Comparison of ENCODE assay signal across 8 cellular contexts in the genomic region with DNA sequence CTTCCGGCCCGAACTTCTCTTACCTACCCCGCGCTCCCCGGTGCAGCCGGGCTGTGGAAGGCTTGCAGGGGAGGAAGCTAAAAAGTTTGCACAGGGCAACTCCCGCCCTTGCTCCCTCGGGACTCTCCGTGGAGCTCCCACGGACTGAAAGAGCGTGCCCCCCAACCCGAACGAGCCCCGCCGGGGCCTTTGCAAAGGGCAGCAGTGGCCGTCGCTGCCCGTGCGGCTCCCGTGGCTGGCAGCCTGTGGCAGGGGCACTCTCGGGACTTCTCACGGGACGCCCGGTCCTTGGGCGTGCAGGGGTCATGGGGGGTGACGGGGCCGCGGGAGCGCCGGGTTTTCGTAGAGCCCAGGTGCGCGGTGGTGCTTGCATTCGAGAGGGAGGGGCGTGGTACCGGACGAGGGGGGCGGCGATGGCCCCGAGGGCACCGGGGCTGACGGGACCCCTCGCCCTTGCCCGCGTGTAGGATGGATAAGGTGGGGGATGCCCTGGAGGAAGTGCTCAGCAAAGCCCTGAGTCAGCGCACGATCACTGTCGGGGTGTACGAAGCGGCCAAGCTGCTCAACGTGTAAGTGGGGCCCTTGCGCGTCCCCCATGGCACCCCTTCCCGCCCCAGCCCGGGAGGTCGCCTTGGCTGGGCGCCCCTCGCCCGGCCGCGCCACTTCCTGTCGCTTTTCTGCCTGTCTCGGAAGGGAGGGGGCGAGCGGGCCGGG. TPM values are rescaled to one million over a fixed set of nuclear protein-coding genes. Genes with fewer than 3 reads are reported as not detected.
DNase-seq lines count a peak whose midpoint lies in the region; ATAC-seq and TF ChIP-seq lines count a peak whose summit lies in the region.

No MANE protein-coding gene starts in this region.

- DNase-seq in GM13976 (ENCODE audit: low spot score) = peak; percentile 55
- no peak for DNase-seq in HFFc6
- DNase-seq in NCI-H2107 treated with DMSO at 0.1 percent for 48 hours (lab: John Stamatoyannopoulos, UW; ENCODE audit: unreplicated experiment) = peak; percentile 22
- DNase-seq in activated CD8-positive, alpha-beta memory T cell treated with anti-CD3 and anti-CD28 coated beads, Interleukin-2, amount 50 U/mL, for 48 hours = peak; percentile 81
- peak; percentile 41 to 70 (median 53) for DNase-seq in naive thymus-derived CD4-positive, alpha-beta T cell
- DNase-seq in OCI-M2 (lab: John Stamatoyannopoulos, UW; ENCODE audit: unreplicated experiment) = no peak

- H3K27me3 Mint-ChIP-seq in HFFc6 (ENCODE audit: insufficient read depth) = peaks cover 8% of the 10 kb centered on the region
- no peaks in the 10 kb centered on the region for H3K27me3 Mint-ChIP-seq in naive thymus-derived CD4-positive, alpha-beta T cell
- H3K27me3 Mint-ChIP-seq in stimulated activated naive CD8-positive, alpha-beta T cell treated with anti-CD3 and anti-CD28 coated beads, Interleukin-15, Interleukin-2, amounts not matched to agents 100 ng/mL and 50 ng/mL, for 24 hours = no peaks in the 10 kb centered on the region

- peak overlapping the region; percentile 69 for H3K4me3 ChIP-seq in naive thymus-derived CD4-positive, alpha-beta T cell (ENCODE audit: low read length)

- TF ChIP-seq CTCF in GM13976 (IDR thresholded peaks at IDR 0.05; ENCODE audit: borderline replicate concordance, control extremely low read depth, extremely low read depth, insufficient read depth, missing control alignments) (no peak), HFFc6 (IDR thresholded peaks at IDR 0.05) (no peak)

- H3K9me3 Mint-ChIP-seq in HFFc6 = no peaks in the 10 kb centered on the region
- peaks cover 0 to 2% (median 0%) of the 10 kb centered on the region in 11 donors for H3K9me3 Mint-ChIP-seq in naive thymus-derived CD4-positive, alpha-beta T cell
- no peaks in the 10 kb centered on the region for H3K9me3 Mint-ChIP-seq in stimulated activated naive CD8-positive, alpha-beta T cell treated with anti-CD3 and anti-CD28 coated beads, Interleukin-15, Interleukin-2, amounts not matched to agents 100 ng/mL and 50 ng/mL, for 24 hours

- H3K27ac Mint-ChIP-seq in HFFc6 = peak overlapping the region; percentile 83
- H3K27ac Mint-ChIP-seq in naive thymus-derived CD4-positive, alpha-beta T cell = peak overlapping the region; percentile 77 to 98 (median 93)
- peak overlapping the region; percentile 89 for H3K27ac Mint-ChIP-seq in stimulated activated naive CD8-positive, alpha-beta T cell treated with anti-CD3 and anti-CD28 coated beads, Interleukin-15, Interleukin-2, amounts not matched to agents 100 ng/mL and 50 ng/mL, for 24 hours

- POLR2A ChIA-PET in naive thymus-derived CD4-positive, alpha-beta T cell (lab: Charles Lee) = interaction anchor here (0.6 to 3.6 kb wide), 15 partner anchors 10 to 1383 kb away, joined by 3 to 48 read pairs (median 4); a partner anchor contains a TSS

- peaks cover 31% of the 10 kb centered on the region for H3K36me3 Mint-ChIP-seq in HFFc6 (ENCODE audit: low read depth)
- H3K36me3 Mint-ChIP-seq in naive thymus-derived CD4-positive, alpha-beta T cell = peaks cover 0 to 22% (median 0%) of the 10 kb centered on the region in 5 donors
- H3K36me3 Mint-ChIP-seq in stimulated activated naive CD8-positive, alpha-beta T cell treated with anti-CD3 and anti-CD28 coated beads, Interleukin-15, Interleukin-2, amounts not matched to agents 100 ng/mL and 50 ng/mL, for 24 hours (ENCODE audit: low read depth) = peaks cover 32% of the 10 kb centered on the region

- H3K9me3 ChIP-seq in naive thymus-derived CD4-positive, alpha-beta T cell (ENCODE audit: control insufficient read depth in 2 of 3, low read length in 3 of 3) = no peaks in the 10 kb centered on the region

- ATAC-seq in esophagus mucosa = peak; percentile 50
- peak; percentile 29 for ATAC-seq in naive thymus-derived CD4-positive, alpha-beta T cell

- peak overlapping the region; percentile 59 for H3K27ac ChIP-seq in naive thymus-derived CD4-positive, alpha-beta T cell (ENCODE audit: low read depth, low read length)

- intact Hi-C loops in naive thymus-derived CD4-positive, alpha-beta T cell (cut with micrococcal nuclease) = loop anchor here (1.0 to 10.0 kb wide), 15 partner anchors 11 to 1351 kb away; a partner anchor contains a TSS

- H3K4me1 ChIP-seq in naive thymus-derived CD4-positive, alpha-beta T cell (ENCODE audit: control insufficient read depth in 2 of 2, insufficient read depth in 2 of 2, low read length in 2 of 2) = peaks cover 9 to 16% of the 10 kb centered on the region in 2 donors

- peak overlapping the region; percentile 87 for H3K4me3 Mint-ChIP-seq in HFFc6
- peak overlapping the region; percentile 90 to 99 (median 98) for H3K4me3 Mint-ChIP-seq in naive thymus-derived CD4-positive, alpha-beta T cell
- peak overlapping the region; percentile 96 for H3K4me3 Mint-ChIP-seq in stimulated activated naive CD8-positive, alpha-beta T cell treated with anti-CD3 and anti-CD28 coated beads, Interleukin-15, Interleukin-2, amounts not matched to agents 100 ng/mL and 50 ng/mL, for 24 hours

- in situ Hi-C loops in GM13976 (cut with MboI; ENCODE audit: low sequenced_read_pairs, unreplicated experiment) = no loop called here

- CTCF ChIA-PET in naive thymus-derived CD4-positive, alpha-beta T cell (lab: Charles Lee) = interaction anchor here (1.2 to 1.9 kb wide), 3 partner anchors 12 to 75 kb away, joined by 4 to 10 read pairs (median 7); no protein-coding TSS in a partner anchor

- H3K27me3 ChIP-seq in naive thymus-derived CD4-positive, alpha-beta T cell (ENCODE audit: control insufficient read depth in 2 of 2, insufficient read depth in 2 of 2, low read length in 2 of 2) = no peaks in the 10 kb centered on the region

- H3K4me1 Mint-ChIP-seq in HFFc6 (ENCODE audit: low read depth) = peaks cover 53% of the 10 kb centered on the region
- peaks cover 20 to 42% (median 26%) of the 10 kb centered on the region in 7 donors for H3K4me1 Mint-ChIP-seq in naive thymus-derived CD4-positive, alpha-beta T cell
- peaks cover 43% of the 10 kb centered on the region for H3K4me1 Mint-ChIP-seq in stimulated activated naive CD8-positive, alpha-beta T cell treated with anti-CD3 and anti-CD28 coated beads, Interleukin-15, Interleukin-2, amounts not matched to agents 100 ng/mL and 50 ng/mL, for 24 hours (ENCODE audit: low read depth)

- no peaks in the 10 kb centered on the region for H3K36me3 ChIP-seq in naive thymus-derived CD4-positive, alpha-beta T cell (ENCODE audit: control insufficient read depth in 2 of 3, insufficient read depth in 3 of 3, low read length in 3 of 3)

RNA-seq across cellular contexts. Expression of a gene that starts 0.7 kb away (rescaled TPM):
- total RNA-seq in HFFc6 (2021; fragmentation: NEBNext Ultra II Directional; extraction: Animal tissue kit (Norgen Biotek cat#: 25700)) = 10 to 100 TPM; 80.3 to 93.2 (median 83.8) TPM
- total RNA-seq in esophagus mucosa = 34.5 TPM
- 10 to 100 TPM; 15.0 to 70.4 (median 24.2) TPM for total RNA-seq in naive thymus-derived CD4-positive, alpha-beta T cell
- polyA plus RNA-seq in naive thymus-derived CD4-positive, alpha-beta T cell = 1 to 10 TPM; 7.0 to 8.3 TPM

Comparison
In these comparisons a context has a peak if more than half of its experiments do, and no peak if none do; other contexts are left out.
1. DNase-seq: peak in GM13976 (single experiment), NCI-H2107 treated with DMSO at 0.1 percent for 48 hours (single experiment), activated CD8-positive, alpha-beta memory T cell treated with anti-CD3 and anti-CD28 coated beads, Interleukin-2, amount 50 U/mL, for 48 hours (single experiment) and naive thymus-derived CD4-positive, alpha-beta T cell (9 of 9); none in HFFc6 (single experiment) and OCI-M2 (single experiment).
2. Peak in every context shown above with its lines, with median percentiles within 50 percentile points of each other: H3K27ac Mint-ChIP-seq and H3K4me3 Mint-ChIP-seq.